In the genomic region with DNA sequence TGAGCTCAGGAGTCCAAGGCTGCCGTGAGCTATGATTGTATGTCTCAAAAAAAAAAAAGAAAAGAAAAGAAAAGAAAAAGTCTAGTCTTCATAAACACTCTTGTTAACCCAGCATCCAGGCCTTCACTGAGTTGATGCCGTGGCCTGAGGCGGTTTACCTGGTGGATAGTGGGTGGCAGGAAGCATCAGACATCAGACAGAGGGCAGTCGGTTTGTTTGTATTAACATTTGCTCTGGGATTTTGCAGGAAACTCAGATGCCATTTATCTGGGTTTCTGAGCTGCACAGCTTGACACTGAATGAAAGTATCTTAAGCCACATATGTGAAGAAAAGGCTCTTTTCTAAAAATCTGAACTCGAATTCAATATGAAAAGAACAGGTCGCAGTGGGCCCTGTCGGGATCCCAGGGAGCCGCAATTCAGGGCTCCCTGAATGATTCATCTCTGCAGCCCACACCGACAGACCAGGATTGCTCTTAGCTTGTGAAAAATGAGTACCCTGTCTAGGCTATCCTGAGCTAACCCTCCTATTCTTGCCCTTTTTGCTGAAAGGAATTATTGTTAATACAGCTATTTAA, we compare ENCODE assay signal across 1 cellular context.
TF ChIP-seq lines count a peak whose summit lies in the region.

No MANE protein-coding gene starts in this region.

TF ChIP-seq in IMR-90, 13 proteins besides CTCF, POLR2A, EP300 and RAD21:
- TF ChIP-seq, protein P1, sequence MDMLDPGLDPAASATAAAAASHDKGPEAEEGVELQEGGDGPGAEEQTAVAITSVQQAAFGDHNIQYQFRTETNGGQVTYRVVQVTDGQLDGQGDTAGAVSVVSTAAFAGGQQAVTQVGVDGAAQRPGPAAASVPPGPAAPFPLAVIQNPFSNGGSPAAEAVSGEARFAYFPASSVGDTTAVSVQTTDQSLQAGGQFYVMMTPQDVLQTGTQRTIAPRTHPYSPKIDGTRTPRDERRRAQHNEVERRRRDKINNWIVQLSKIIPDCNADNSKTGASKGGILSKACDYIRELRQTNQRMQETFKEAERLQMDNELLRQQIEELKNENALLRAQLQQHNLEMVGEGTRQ (IDR thresholded peaks at IDR 0.05; ENCODE audit: low read depth, low read length): no peak
- TF ChIP-seq NFE2L2 (IDR thresholded peaks at IDR 0.05; ENCODE audit: low read depth, low read length): no peak
- TF ChIP-seq CHD1 (IDR thresholded peaks at IDR 0.05; ENCODE audit: low read depth, low read length): no peak
- no peak for TF ChIP-seq RCOR1 (IDR thresholded peaks at IDR 0.05; ENCODE audit: insufficient replicate concordance, low read length)
- TF ChIP-seq CEBPB (IDR thresholded peaks at IDR 0.05; ENCODE audit: low read depth, low read length): no peak
